In the genomic region with DNA sequence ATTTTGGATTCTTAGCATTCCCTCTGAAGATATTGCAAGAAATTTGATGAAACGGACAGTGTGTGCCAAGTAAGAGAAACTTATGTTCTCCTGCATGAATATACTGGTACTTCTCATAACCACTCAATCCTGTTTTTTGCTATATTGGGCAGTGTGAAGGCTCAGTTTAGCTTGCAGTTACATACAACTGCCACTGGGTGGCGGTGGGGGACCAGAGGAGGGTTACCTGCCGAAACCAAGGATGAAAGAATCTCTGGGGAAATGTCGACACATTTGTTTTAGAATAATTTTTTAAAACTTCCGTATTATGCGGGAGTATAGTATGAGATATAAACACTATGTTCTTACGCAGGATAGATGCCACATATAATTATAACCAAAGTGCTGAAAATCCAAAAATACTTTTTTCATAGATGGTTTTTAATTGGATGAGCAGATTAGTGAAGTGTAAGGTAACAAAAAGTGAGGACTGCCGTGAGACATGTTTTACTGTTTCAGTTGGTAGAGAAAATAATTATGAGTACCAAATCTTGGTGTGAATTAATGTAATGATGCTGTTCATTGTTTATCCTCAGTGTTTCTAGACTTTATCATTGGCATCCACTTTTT, we compare ENCODE assay signal across 8 cellular contexts. TPM values are rescaled to one million over a fixed set of nuclear protein-coding genes. Genes with fewer than 3 reads are reported as not detected.
A peak's percentile ranks its signal among the peaks of the same experiment; 100 is the strongest.
DNase-seq lines count a peak whose midpoint lies in the region; ATAC-seq and TF ChIP-seq lines count a peak whose summit lies in the region.

No MANE protein-coding gene starts in this region.

- H3K36me3 Mint-ChIP-seq in Caco-2 (ENCODE audit: insufficient read depth, unreplicated experiment), result peaks cover 41% of the 10 kb centered on the region
- peaks cover 18% of the 10 kb centered on the region for H3K36me3 Mint-ChIP-seq in activated CD4-positive, alpha-beta memory T cell treated with anti-CD3 and anti-CD28 coated beads, Interleukin-2, amount 10 ng/mL, durations not matched to agents 7 days and 5 days (ENCODE audit: low read depth)
- H3K36me3 Mint-ChIP-seq in mesothelial cell of epicardium, result peaks cover 20% of the 10 kb centered on the region

- H3K27ac Mint-ChIP-seq in Caco-2 (ENCODE audit: unreplicated experiment), result no peak overlapping the region
- H3K27ac Mint-ChIP-seq in activated CD4-positive, alpha-beta memory T cell treated with anti-CD3 and anti-CD28 coated beads, Interleukin-2, amount 10 ng/mL, durations not matched to agents 7 days and 5 days, result peak overlapping the region; percentile 2
- H3K27ac Mint-ChIP-seq in mesothelial cell of epicardium, result peak overlapping the region; percentile 23

- H3K4me1 ChIP-seq in Caco-2, result no peaks in the 10 kb centered on the region
- peaks cover 4% of the 10 kb centered on the region for H3K4me1 ChIP-seq in effector memory CD4-positive, alpha-beta T cell (ENCODE audit: control insufficient read depth, insufficient read depth, low read length, poor library complexity, severe bottlenecking)

- H3K4me1 Mint-ChIP-seq in Caco-2 (ENCODE audit: low read depth, unreplicated experiment) (peaks cover 7% of the 10 kb centered on the region), mesothelial cell of epicardium (peaks cover 3% of the 10 kb centered on the region)
- H3K4me1 Mint-ChIP-seq in activated CD4-positive, alpha-beta memory T cell treated with anti-CD3 and anti-CD28 coated beads, Interleukin-2, amount 10 ng/mL, durations not matched to agents 7 days and 5 days, result peaks cover 11% of the 10 kb centered on the region

- ATAC-seq in GM19463 (IDR thresholded peaks at IDR 0.05; ENCODE audit: unreplicated experiment) (peak; percentile 97), HG03521 (IDR thresholded peaks at IDR 0.05; ENCODE audit: unreplicated experiment) (peak; percentile 96)

- TF ChIP-seq CTCF in Caco-2 (IDR thresholded peaks at IDR 0.05; ENCODE audit: insufficient read depth in 1 of 2, low read depth in 1 of 2, low read length in 1 of 2, severe bottlenecking in 1 of 2, unreplicated experiment in 1 of 2) (peak; percentile 90 to 94), mesothelial cell of epicardium (IDR thresholded peaks at IDR 0.05; ENCODE audit: unreplicated experiment) (peak; percentile 95)

- CTCF ChIA-PET in Caco-2 (lab: Charles Lee), result interaction anchor here (1.0 to 2.2 kb wide), 3 partner anchors 10 to 96 kb away, joined by 3 to 14 read pairs (median 3); a partner anchor contains a TSS
- CTCF ChIA-PET in activated CD4-positive, alpha-beta memory T cell treated with anti-CD3 and anti-CD28 coated beads, Interleukin-2, amount 10 ng/mL, durations not matched to agents 7 days and 5 days (lab: Charles Lee), result interaction anchor here (0.7 to 6.5 kb wide), 18 partner anchors 10 to 1125 kb away, joined by 3 to 46 read pairs (median 4); a partner anchor contains a TSS

- BruUV-seq in Caco-2 (replicated peaks; lab: Mats Ljungman, UMichigan), result no TSS peak

- intact Hi-C loops in Caco-2 (cut with micrococcal nuclease; ENCODE audit: unreplicated experiment), result loop anchor here (1.0 to 10.0 kb wide), 4 partner anchors 116 to 1125 kb away; a partner anchor contains a TSS

- H3K27me3 Mint-ChIP-seq in Caco-2 (ENCODE audit: insufficient read depth, unreplicated experiment) (no peaks in the 10 kb centered on the region), mesothelial cell of epicardium (ENCODE audit: low read depth) (no peaks in the 10 kb centered on the region)
- no peaks in the 10 kb centered on the region for H3K27me3 Mint-ChIP-seq in activated CD4-positive, alpha-beta memory T cell treated with anti-CD3 and anti-CD28 coated beads, Interleukin-2, amount 10 ng/mL, durations not matched to agents 7 days and 5 days

- no peaks in the 10 kb centered on the region for H3K9me3 ChIP-seq in Caco-2
- no peaks in the 10 kb centered on the region for H3K9me3 ChIP-seq in effector memory CD4-positive, alpha-beta T cell (ENCODE audit: control insufficient read depth, low read length)

- H3K27me3 ChIP-seq in Caco-2 (replicated peaks; ENCODE audit: control insufficient read depth, insufficient read depth, low read length), result no peaks in the 10 kb centered on the region
- no peaks in the 10 kb centered on the region for H3K27me3 ChIP-seq in effector memory CD4-positive, alpha-beta T cell (replicated peaks; ENCODE audit: control insufficient read depth, insufficient read depth, low read length, poor library complexity, severe bottlenecking)

- H3K9me3 Mint-ChIP-seq in Caco-2 (ENCODE audit: unreplicated experiment) (no peaks in the 10 kb centered on the region), mesothelial cell of epicardium (no peaks in the 10 kb centered on the region)
- H3K9me3 Mint-ChIP-seq in activated CD4-positive, alpha-beta memory T cell treated with anti-CD3 and anti-CD28 coated beads, Interleukin-2, amount 10 ng/mL, durations not matched to agents 7 days and 5 days, result no peaks in the 10 kb centered on the region

- H3K36me3 ChIP-seq in Caco-2 (ENCODE audit: control insufficient read depth, insufficient read depth, low read length), result no peaks in the 10 kb centered on the region
- peaks cover 19% of the 10 kb centered on the region for H3K36me3 ChIP-seq in effector memory CD4-positive, alpha-beta T cell (ENCODE audit: control insufficient read depth, insufficient read depth, low read length)

- DNase-seq in Caco-2 (peak; percentile 45 to 82), NCI-H774 (lab: John Stamatoyannopoulos, UW) (peak; percentile 76), mesothelial cell of epicardium (ENCODE audit: low spot score in 2 of 2, unreplicated experiment in 2 of 2) (peak; percentile 34 to 74)
- DNase-seq in activated CD4-positive, alpha-beta memory T cell treated with anti-CD3 and anti-CD28 coated beads, Interleukin-2, amount 10 ng/mL, durations not matched to agents 7 days and 5 days, result peak; percentile 73
- DNase-seq in effector memory CD4-positive, alpha-beta T cell, result peak; percentile 29 to 57 (median 35)
- DNase-seq in stimulated activated CD8-positive, alpha-beta memory T cell treated with anti-CD3 and anti-CD28 coated beads, Interleukin-4, amount 100 ng/mL, for 4 hours (ENCODE audit: low read depth in 2 of 2, low spot score in 1 of 2), result peak; percentile 32 to 56

- H3K27ac ChIP-seq in effector memory CD4-positive, alpha-beta T cell (ENCODE audit: insufficient read depth, low read length, poor library complexity, severe bottlenecking), result no peak overlapping the region

- no peak overlapping the region for H3K4me3 ChIP-seq in Caco-2 (ENCODE audit: low read depth, low read length)
- peak overlapping the region; percentile 4 for H3K4me3 ChIP-seq in effector memory CD4-positive, alpha-beta T cell (ENCODE audit: insufficient read depth, low read depth, low read length, poor library complexity, severe bottlenecking)

- H3K4me3 Mint-ChIP-seq in Caco-2 (ENCODE audit: unreplicated experiment), result no peak overlapping the region
- H3K4me3 Mint-ChIP-seq in activated CD4-positive, alpha-beta memory T cell treated with anti-CD3 and anti-CD28 coated beads, Interleukin-2, amount 10 ng/mL, durations not matched to agents 7 days and 5 days, result peak overlapping the region; percentile 54
- peak overlapping the region; percentile 33 for H3K4me3 Mint-ChIP-seq in mesothelial cell of epicardium

- POLR2A ChIA-PET in Caco-2 (lab: Charles Lee), result interaction anchor here (1.8 kb wide), 1 partner anchor 10 kb away, joined by 12 read pairs; a partner anchor contains a TSS
- POLR2A ChIA-PET in activated CD4-positive, alpha-beta memory T cell treated with anti-CD3 and anti-CD28 coated beads, Interleukin-2, amount 10 ng/mL, durations not matched to agents 7 days and 5 days (lab: Charles Lee), result interaction anchor here (1.6 to 2.0 kb wide), 3 partner anchors 10 to 345 kb away, joined by 4 to 8 read pairs (median 4); a partner anchor contains a TSS

RNA-seq across cellular contexts. Expression of a gene that starts 9.7 kb away (rescaled TPM):
- total RNA-seq in Caco-2 (2022) (31.5 and 36.7 TPM in 2 replicates), mesothelial cell of epicardium (30.8 to 34.6 TPM (median 31.8 TPM) in 3 replicates)
- 10 to 100 TPM; 17.6 to 19.2 TPM for total RNA-seq in activated CD4-positive, alpha-beta memory T cell treated with anti-CD3 and anti-CD28 coated beads, Interleukin-2, amount 10 ng/mL, durations not matched to agents 7 days and 5 days

RNA-seq across cellular contexts. Expression of a gene that starts 39.5 kb away (rescaled TPM):
- total RNA-seq in Caco-2 (2022), result 20.2 and 24.6 TPM in 2 replicates
- total RNA-seq in activated CD4-positive, alpha-beta memory T cell treated with anti-CD3 and anti-CD28 coated beads, Interleukin-2, amount 10 ng/mL, durations not matched to agents 7 days and 5 days, result 10 to 100 TPM; 11.0 to 11.7 TPM
- 16.3 to 17.5 TPM (median 17.2 TPM) in 3 replicates for total RNA-seq in mesothelial cell of epicardium
